In the genomic region with DNA sequence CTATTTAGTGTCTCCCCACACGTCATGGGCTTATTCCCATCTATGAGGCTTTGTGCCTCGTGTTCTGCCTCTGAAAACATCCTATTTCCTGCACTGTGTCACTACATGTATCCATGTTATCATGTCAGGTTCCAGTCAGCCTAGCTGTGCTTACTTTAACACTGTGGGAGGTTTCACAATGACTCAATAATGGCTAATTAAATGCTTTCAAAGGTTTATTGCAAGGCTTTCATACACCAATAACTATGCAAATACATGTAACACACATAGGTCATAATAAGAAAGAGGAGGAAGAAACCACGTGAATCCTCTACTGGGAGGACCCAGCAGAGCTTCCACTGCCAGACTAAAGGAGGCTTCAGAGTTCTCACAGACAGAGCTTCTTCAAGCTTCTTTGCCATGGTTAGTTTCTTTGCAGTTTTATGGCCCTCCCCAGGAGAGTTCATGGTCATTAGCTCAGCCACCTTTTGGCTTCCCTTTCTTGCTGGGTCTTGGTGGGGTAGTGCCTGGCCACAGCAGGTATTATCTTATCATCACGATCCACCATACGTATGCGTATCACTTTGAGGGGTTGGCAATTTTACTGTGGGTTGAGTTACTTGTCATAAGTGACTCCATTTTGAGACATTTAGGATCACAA, we compare ENCODE assay signal across 1 cellular context.
TF ChIP-seq lines count a peak whose summit lies in the region.

No MANE protein-coding gene starts in this region.

TF ChIP-seq in GM12878, 131 proteins besides CTCF, POLR2A, EP300 and RAD21 (continued from another document and continues in another):
- TF ChIP-seq PAX5 (IDR thresholded peaks at IDR 0.05; ENCODE audit: borderline replicate concordance, low read depth, low read length) (no peak), SRF (IDR thresholded peaks at IDR 0.05; ENCODE audit: low read depth in 2 of 2, low read length in 2 of 2) (no peak), FOXK2 (IDR thresholded peaks at IDR 0.05) (no peak), RBBP5 (conservative IDR thresholded peaks at IDR 0.05) (no peak), SP1 (IDR thresholded peaks at IDR 0.05; ENCODE audit: low read depth, low read length) (no peak), NRF1 (conservative IDR thresholded peaks at IDR 0.05; ENCODE audit: low read depth, low read length) (no peak), MTA2 (IDR thresholded peaks at IDR 0.05; ENCODE audit: low read depth) (peak; percentile 93), CUX1 (IDR thresholded peaks at IDR 0.05; ENCODE audit: insufficient replicate concordance, low read depth, low read length) (no peak), ATF7 (IDR thresholded peaks at IDR 0.05; ENCODE audit: low read depth) (peak; percentile 89), JUNB (IDR thresholded peaks at IDR 0.05) (0 out of 2 replicates have a peak, but pooled peaks have one; percentile 40), GABPA (IDR thresholded peaks at IDR 0.05; ENCODE audit: low read depth) (no peak), FOS (IDR thresholded peaks at IDR 0.05; ENCODE audit: borderline replicate concordance, extremely low read depth, insufficient read length) (no peak), ZBED1 (IDR thresholded peaks at IDR 0.05; ENCODE audit: borderline replicate concordance) (no peak), ZNF687 (IDR thresholded peaks at IDR 0.05) (no peak), CBFB (IDR thresholded peaks at IDR 0.05; ENCODE audit: low read depth) (no peak), IKZF1 (conservative IDR thresholded peaks at IDR 0.05) (peak; percentile 58), CBX3 (IDR thresholded peaks at IDR 0.05; ENCODE audit: borderline replicate concordance, low read depth) (no peak), HCFC1 (IDR thresholded peaks at IDR 0.05; ENCODE audit: low read length) (no peak), IRF5 (IDR thresholded peaks at IDR 0.05; ENCODE audit: borderline replicate concordance) (no peak), BACH1 (IDR thresholded peaks at IDR 0.05; ENCODE audit: borderline replicate concordance) (peak; percentile 56; the same call in 1 of the 2 replicates), RFX5 (IDR thresholded peaks at IDR 0.05; ENCODE audit: low read depth, low read length) (no peak), RUNX3 (IDR thresholded peaks at IDR 0.05; ENCODE audit: low read length) (0 out of 2 replicates have a peak, but pooled peaks have one; percentile 44), MEF2A (IDR thresholded peaks at IDR 0.05; ENCODE audit: insufficient read depth, low read depth, low read length) (no peak), BHLHE40 (IDR thresholded peaks at IDR 0.05; ENCODE audit: borderline replicate concordance in 1 of 2, low read depth in 2 of 2, low read length in 1 of 2) (peak; percentile 56 to 67), TCF12 (IDR thresholded peaks at IDR 0.05; ENCODE audit: low read depth, low read length) (no peak), MYB (IDR thresholded peaks at IDR 0.05; ENCODE audit: borderline replicate concordance, low read depth, low read length) (no peak), JUND (IDR thresholded peaks at IDR 0.05; ENCODE audit: low read depth, low read length) (peak; percentile 80; the same call in 1 of the 2 replicates), ZSCAN29 (IDR thresholded peaks at IDR 0.05) (no peak), ZNF207 (IDR thresholded peaks at IDR 0.05; ENCODE audit: borderline replicate concordance) (no peak), NKRF (conservative IDR thresholded peaks at IDR 0.05) (no peak), IRF3 (IDR thresholded peaks at IDR 0.05) (no peak), IRF4 (IDR thresholded peaks at IDR 0.05; ENCODE audit: low read depth, low read length) (peak; percentile 35; the same call in 1 of the 2 replicates), POU2F2 (IDR thresholded peaks at IDR 0.05; ENCODE audit: borderline replicate concordance, low read depth, low read length) (peak; percentile 41; the same call in 1 of the 3 replicates), HDAC6 (IDR thresholded peaks at IDR 0.05; ENCODE audit: unreplicated experiment) (no peak), MEF2B (IDR thresholded peaks at IDR 0.05; ENCODE audit: partially characterized antibody, poor library complexity, severe bottlenecking) (no peak), ZNF217 (IDR thresholded peaks at IDR 0.05) (peak; percentile 82; the same call in 1 of the 2 replicates), KLF5 (IDR thresholded peaks at IDR 0.05; ENCODE audit: partially characterized antibody) (no peak)
- TF ChIP-seq, protein P1, sequence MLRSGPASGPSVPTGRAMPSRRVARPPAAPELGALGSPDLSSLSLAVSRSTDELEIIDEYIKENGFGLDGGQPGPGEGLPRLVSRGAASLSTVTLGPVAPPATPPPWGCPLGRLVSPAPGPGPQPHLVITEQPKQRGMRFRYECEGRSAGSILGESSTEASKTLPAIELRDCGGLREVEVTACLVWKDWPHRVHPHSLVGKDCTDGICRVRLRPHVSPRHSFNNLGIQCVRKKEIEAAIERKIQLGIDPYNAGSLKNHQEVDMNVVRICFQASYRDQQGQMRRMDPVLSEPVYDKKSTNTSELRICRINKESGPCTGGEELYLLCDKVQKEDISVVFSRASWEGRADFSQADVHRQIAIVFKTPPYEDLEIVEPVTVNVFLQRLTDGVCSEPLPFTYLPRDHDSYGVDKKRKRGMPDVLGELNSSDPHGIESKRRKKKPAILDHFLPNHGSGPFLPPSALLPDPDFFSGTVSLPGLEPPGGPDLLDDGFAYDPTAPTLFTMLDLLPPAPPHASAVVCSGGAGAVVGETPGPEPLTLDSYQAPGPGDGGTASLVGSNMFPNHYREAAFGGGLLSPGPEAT (IDR thresholded peaks at IDR 0.05; ENCODE audit: low read depth): peak; percentile 57; the same call in 1 of the 2 replicates
- TF ChIP-seq, protein P2, sequence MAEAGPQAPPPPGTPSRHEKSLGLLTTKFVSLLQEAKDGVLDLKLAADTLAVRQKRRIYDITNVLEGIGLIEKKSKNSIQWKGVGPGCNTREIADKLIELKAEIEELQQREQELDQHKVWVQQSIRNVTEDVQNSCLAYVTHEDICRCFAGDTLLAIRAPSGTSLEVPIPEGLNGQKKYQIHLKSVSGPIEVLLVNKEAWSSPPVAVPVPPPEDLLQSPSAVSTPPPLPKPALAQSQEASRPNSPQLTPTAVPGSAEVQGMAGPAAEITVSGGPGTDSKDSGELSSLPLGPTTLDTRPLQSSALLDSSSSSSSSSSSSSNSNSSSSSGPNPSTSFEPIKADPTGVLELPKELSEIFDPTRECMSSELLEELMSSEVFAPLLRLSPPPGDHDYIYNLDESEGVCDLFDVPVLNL (IDR thresholded peaks at IDR 0.05; ENCODE audit: low read depth, low read length): no peak
- TF ChIP-seq, protein P3, sequence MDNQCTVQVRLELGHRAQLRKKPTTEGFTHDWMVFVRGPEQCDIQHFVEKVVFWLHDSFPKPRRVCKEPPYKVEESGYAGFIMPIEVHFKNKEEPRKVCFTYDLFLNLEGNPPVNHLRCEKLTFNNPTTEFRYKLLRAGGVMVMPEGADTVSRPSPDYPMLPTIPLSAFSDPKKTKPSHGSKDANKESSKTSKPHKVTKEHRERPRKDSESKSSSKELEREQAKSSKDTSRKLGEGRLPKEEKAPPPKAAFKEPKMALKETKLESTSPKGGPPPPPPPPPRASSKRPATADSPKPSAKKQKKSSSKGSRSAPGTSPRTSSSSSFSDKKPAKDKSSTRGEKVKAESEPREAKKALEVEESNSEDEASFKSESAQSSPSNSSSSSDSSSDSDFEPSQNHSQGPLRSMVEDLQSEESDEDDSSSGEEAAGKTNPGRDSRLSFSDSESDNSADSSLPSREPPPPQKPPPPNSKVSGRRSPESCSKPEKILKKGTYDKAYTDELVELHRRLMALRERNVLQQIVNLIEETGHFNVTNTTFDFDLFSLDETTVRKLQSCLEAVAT (IDR thresholded peaks at IDR 0.05): 0 out of 2 replicates have a peak, but pooled peaks have one; percentile 43
